Comparison of ENCODE assay signal across 1 cellular context in the genomic region with DNA sequence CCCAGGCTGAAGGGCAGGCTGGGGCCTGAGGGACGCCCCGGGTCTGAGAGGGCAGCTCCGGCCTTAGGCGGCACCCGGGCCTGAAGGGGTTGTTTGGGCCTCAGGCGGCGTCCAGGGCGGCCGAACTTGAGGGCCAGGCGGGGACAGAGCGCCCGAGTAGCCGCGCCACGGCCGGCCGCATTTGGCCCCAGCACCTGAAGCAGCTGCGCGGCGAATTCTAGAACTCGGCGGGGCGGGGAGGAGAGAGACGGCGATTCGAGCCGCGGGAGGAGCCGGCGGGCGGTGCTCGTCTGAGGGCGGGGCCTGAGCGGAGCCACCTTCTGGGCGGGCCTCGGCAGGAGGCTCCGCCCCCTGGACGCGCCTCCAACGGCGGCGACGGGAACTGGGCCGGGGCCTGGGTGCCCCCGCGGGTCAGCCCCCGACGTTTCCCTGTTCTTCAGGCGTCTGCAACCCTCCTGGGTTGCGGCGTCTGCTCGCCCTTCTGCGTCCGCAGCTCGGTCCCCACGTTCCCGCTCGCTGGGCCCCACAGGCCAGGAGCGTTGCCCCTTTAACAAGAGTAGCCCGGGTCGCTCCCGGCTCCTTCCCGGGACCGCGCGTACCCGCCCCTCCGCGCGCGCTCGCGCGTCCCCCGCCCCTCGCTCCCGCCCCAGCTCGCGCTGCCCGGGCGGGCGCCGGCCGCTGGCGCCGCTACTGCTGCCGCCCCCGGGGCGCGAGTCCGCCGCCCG.
A peak's percentile ranks its signal among the peaks of the same experiment; 100 is the strongest.
TF ChIP-seq lines count a peak whose summit lies in the region.

A gene with protein sequence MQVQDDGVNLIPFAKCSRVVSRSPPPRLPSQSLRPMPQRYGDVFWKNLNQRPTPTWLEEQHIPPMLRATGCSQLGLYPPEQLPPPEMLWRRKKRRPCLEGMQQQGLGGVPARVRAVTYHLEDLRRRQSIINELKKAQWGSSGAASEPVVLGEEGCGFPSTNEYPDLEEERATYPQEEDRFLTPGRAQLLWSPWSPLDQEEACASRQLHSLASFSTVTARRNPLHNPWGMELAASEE (minus strand): TSS at position 221 of the 725 bp plus-strand sequence. CDS start 3,085 bp downstream, outside the sequence.
A gene (plus strand): TSS at position 649 of the 725 bp plus-strand sequence. CDS start 2,297 bp downstream, outside the sequence.

TF ChIP-seq in HepG2, 621 proteins besides CTCF, POLR2A, EP300 and RAD21 (continued from another document and continues in another):
- TF ChIP-seq, protein P1, sequence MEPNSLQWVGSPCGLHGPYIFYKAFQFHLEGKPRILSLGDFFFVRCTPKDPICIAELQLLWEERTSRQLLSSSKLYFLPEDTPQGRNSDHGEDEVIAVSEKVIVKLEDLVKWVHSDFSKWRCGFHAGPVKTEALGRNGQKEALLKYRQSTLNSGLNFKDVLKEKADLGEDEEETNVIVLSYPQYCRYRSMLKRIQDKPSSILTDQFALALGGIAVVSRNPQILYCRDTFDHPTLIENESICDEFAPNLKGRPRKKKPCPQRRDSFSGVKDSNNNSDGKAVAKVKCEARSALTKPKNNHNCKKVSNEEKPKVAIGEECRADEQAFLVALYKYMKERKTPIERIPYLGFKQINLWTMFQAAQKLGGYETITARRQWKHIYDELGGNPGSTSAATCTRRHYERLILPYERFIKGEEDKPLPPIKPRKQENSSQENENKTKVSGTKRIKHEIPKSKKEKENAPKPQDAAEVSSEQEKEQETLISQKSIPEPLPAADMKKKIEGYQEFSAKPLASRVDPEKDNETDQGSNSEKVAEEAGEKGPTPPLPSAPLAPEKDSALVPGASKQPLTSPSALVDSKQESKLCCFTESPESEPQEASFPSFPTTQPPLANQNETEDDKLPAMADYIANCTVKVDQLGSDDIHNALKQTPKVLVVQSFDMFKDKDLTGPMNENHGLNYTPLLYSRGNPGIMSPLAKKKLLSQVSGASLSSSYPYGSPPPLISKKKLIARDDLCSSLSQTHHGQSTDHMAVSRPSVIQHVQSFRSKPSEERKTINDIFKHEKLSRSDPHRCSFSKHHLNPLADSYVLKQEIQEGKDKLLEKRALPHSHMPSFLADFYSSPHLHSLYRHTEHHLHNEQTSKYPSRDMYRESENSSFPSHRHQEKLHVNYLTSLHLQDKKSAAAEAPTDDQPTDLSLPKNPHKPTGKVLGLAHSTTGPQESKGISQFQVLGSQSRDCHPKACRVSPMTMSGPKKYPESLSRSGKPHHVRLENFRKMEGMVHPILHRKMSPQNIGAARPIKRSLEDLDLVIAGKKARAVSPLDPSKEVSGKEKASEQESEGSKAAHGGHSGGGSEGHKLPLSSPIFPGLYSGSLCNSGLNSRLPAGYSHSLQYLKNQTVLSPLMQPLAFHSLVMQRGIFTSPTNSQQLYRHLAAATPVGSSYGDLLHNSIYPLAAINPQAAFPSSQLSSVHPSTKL (CRISPR knock-in tag; IDR thresholded peaks at IDR 0.05), result peak; percentile 35
- TF ChIP-seq KLF13 (CRISPR knock-in tag; IDR thresholded peaks at IDR 0.05) (no peak), PITX1 (CRISPR knock-in tag; IDR thresholded peaks at IDR 0.05) (no peak), ZNF737 (CRISPR knock-in tag; IDR thresholded peaks at IDR 0.05; ENCODE audit: borderline replicate concordance) (no peak), ZFP36L2 (CRISPR knock-in tag; IDR thresholded peaks at IDR 0.05) (no peak), ZNF263 (CRISPR knock-in tag; IDR thresholded peaks at IDR 0.05) (peak; percentile 56), TMF1 (CRISPR knock-in tag; IDR thresholded peaks at IDR 0.05; ENCODE audit: low read depth) (peak; percentile 56; the same call in 1 of the 2 replicates), KDM5B (CRISPR knock-in tag; IDR thresholded peaks at IDR 0.05; ENCODE audit: borderline replicate concordance) (peak; percentile 75; the same call in 1 of the 2 replicates), SIX4 (CRISPR knock-in tag; IDR thresholded peaks at IDR 0.05) (no peak), ASH2L (IDR thresholded peaks at IDR 0.05; ENCODE audit: insufficient read length, low read depth, low read length) (no peak), ATF1 (CRISPR knock-in tag; IDR thresholded peaks at IDR 0.05) (no peak), HNF4G (IDR thresholded peaks at IDR 0.05; ENCODE audit: borderline replicate concordance, low read depth, low read length) (no peak), HNF4G (CRISPR knock-in tag; IDR thresholded peaks at IDR 0.05; ENCODE audit: borderline replicate concordance, low read depth) (0 out of 2 replicates have a peak, but pooled peaks have one; percentile 26), ZNF747 (CRISPR knock-in tag; IDR thresholded peaks at IDR 0.05; ENCODE audit: borderline replicate concordance) (no peak), ETV6 (CRISPR knock-in tag; conservative IDR thresholded peaks at IDR 0.05) (no peak), ZNF605 (CRISPR knock-in tag; IDR thresholded peaks at IDR 0.05) (peak; percentile 79; the same call in 1 of the 2 replicates), KLF16 (CRISPR knock-in tag; IDR thresholded peaks at IDR 0.05) (peak in 1 of 2 experiments; percentile 38; a peak in 1 of 4 replicates)
- TF ChIP-seq, protein P2, sequence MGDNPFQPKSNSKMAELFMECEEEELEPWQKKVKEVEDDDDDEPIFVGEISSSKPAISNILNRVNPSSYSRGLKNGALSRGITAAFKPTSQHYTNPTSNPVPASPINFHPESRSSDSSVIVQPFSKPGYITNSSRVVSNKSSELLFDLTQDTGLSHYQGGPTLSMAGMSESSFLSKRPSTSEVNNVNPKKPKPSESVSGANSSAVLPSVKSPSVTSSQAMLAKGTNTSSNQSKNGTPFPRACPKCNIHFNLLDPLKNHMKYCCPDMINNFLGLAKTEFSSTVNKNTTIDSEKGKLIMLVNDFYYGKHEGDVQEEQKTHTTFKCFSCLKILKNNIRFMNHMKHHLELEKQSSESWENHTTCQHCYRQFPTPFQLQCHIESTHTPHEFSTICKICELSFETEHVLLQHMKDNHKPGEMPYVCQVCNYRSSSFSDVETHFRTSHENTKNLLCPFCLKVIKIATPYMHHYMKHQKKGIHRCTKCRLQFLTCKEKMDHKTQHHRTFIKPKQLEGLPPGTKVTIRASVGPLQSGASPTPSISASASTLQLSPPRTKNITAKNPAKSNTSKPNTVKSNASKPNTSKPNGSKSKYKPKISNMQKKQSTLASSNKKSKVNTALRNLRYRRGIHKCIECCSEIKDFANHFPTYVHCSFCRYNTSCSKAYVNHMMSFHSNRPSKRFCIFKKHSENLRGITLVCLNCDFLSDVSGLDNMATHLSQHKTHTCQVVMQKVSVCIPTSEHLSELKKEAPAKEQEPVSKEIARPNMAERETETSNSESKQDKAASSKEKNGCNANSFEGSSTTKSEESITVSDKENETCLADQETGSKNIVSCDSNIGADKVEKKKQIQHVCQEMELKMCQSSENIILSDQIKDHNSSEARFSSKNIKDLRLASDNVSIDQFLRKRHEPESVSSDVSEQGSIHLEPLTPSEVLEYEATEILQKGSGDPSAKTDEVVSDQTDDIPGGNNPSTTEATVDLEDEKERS (CRISPR knock-in tag; IDR thresholded peaks at IDR 0.05), result no peak
- TF ChIP-seq, protein P3, sequence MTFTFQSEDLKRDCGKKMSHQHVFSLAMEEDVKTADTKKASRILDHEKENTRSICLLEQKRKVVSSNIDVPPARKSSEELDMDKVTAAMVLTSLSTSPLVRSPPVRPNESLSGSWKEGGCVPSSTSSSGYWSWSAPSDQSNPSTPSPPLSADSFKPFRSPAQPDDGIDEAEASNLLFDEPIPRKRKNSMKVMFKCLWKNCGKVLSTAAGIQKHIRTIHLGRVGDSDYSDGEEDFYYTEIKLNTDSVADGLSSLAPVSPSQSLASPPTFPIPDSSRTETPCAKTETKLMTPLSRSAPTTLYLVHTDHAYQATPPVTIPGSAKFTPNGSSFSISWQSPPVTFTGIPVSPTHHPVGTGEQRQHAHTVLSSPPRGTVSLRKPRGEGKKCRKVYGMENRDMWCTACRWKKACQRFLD (CRISPR knock-in tag; IDR thresholded peaks at IDR 0.05; ENCODE audit: borderline replicate concordance), result no peak
- TF ChIP-seq, protein P4, sequence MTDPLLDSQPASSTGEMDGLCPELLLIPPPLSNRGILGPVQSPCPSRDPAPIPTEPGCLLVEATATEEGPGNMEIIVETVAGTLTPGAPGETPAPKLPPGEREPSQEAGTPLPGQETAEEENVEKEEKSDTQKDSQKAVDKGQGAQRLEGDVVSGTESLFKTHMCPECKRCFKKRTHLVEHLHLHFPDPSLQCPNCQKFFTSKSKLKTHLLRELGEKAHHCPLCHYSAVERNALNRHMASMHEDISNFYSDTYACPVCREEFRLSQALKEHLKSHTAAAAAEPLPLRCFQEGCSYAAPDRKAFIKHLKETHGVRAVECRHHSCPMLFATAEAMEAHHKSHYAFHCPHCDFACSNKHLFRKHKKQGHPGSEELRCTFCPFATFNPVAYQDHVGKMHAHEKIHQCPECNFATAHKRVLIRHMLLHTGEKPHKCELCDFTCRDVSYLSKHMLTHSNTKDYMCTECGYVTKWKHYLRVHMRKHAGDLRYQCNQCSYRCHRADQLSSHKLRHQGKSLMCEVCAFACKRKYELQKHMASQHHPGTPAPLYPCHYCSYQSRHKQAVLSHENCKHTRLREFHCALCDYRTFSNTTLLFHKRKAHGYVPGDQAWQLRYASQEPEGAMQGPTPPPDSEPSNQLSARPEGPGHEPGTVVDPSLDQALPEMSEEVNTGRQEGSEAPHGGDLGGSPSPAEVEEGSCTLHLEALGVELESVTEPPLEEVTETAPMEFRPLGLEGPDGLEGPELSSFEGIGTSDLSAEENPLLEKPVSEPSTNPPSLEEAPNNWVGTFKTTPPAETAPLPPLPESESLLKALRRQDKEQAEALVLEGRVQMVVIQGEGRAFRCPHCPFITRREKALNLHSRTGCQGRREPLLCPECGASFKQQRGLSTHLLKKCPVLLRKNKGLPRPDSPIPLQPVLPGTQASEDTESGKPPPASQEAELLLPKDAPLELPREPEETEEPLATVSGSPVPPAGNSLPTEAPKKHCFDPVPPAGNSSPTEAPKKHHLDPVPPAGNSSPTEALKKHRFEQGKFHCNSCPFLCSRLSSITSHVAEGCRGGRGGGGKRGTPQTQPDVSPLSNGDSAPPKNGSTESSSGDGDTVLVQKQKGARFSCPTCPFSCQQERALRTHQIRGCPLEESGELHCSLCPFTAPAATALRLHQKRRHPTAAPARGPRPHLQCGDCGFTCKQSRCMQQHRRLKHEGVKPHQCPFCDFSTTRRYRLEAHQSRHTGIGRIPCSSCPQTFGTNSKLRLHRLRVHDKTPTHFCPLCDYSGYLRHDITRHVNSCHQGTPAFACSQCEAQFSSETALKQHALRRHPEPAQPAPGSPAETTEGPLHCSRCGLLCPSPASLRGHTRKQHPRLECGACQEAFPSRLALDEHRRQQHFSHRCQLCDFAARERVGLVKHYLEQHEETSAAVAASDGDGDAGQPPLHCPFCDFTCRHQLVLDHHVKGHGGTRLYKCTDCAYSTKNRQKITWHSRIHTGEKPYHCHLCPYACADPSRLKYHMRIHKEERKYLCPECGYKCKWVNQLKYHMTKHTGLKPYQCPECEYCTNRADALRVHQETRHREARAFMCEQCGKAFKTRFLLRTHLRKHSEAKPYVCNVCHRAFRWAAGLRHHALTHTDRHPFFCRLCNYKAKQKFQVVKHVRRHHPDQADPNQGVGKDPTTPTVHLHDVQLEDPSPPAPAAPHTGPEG (CRISPR knock-in tag; IDR thresholded peaks at IDR 0.05), result no peak
- TF ChIP-seq, protein P5, sequence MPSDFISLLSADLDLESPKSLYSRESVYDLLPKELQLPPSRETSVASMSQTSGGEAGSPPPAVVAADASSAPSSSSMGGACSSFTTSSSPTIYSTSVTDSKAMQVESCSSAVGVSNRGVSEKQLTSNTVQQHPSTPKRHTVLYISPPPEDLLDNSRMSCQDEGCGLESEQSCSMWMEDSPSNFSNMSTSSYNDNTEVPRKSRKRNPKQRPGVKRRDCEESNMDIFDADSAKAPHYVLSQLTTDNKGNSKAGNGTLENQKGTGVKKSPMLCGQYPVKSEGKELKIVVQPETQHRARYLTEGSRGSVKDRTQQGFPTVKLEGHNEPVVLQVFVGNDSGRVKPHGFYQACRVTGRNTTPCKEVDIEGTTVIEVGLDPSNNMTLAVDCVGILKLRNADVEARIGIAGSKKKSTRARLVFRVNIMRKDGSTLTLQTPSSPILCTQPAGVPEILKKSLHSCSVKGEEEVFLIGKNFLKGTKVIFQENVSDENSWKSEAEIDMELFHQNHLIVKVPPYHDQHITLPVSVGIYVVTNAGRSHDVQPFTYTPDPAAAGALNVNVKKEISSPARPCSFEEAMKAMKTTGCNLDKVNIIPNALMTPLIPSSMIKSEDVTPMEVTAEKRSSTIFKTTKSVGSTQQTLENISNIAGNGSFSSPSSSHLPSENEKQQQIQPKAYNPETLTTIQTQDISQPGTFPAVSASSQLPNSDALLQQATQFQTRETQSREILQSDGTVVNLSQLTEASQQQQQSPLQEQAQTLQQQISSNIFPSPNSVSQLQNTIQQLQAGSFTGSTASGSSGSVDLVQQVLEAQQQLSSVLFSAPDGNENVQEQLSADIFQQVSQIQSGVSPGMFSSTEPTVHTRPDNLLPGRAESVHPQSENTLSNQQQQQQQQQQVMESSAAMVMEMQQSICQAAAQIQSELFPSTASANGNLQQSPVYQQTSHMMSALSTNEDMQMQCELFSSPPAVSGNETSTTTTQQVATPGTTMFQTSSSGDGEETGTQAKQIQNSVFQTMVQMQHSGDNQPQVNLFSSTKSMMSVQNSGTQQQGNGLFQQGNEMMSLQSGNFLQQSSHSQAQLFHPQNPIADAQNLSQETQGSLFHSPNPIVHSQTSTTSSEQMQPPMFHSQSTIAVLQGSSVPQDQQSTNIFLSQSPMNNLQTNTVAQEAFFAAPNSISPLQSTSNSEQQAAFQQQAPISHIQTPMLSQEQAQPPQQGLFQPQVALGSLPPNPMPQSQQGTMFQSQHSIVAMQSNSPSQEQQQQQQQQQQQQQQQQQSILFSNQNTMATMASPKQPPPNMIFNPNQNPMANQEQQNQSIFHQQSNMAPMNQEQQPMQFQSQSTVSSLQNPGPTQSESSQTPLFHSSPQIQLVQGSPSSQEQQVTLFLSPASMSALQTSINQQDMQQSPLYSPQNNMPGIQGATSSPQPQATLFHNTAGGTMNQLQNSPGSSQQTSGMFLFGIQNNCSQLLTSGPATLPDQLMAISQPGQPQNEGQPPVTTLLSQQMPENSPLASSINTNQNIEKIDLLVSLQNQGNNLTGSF (CRISPR knock-in tag; IDR thresholded peaks at IDR 0.05), result 0 out of 2 replicates have a peak, but pooled peaks have one; percentile 12
- TF ChIP-seq, protein P6, sequence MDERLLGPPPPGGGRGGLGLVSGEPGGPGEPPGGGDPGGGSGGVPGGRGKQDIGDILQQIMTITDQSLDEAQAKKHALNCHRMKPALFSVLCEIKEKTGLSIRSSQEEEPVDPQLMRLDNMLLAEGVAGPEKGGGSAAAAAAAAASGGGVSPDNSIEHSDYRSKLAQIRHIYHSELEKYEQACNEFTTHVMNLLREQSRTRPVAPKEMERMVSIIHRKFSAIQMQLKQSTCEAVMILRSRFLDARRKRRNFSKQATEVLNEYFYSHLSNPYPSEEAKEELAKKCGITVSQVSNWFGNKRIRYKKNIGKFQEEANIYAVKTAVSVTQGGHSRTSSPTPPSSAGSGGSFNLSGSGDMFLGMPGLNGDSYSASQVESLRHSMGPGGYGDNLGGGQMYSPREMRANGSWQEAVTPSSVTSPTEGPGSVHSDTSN (CRISPR knock-in tag; IDR thresholded peaks at IDR 0.05), result no peak
- TF ChIP-seq, protein P7, sequence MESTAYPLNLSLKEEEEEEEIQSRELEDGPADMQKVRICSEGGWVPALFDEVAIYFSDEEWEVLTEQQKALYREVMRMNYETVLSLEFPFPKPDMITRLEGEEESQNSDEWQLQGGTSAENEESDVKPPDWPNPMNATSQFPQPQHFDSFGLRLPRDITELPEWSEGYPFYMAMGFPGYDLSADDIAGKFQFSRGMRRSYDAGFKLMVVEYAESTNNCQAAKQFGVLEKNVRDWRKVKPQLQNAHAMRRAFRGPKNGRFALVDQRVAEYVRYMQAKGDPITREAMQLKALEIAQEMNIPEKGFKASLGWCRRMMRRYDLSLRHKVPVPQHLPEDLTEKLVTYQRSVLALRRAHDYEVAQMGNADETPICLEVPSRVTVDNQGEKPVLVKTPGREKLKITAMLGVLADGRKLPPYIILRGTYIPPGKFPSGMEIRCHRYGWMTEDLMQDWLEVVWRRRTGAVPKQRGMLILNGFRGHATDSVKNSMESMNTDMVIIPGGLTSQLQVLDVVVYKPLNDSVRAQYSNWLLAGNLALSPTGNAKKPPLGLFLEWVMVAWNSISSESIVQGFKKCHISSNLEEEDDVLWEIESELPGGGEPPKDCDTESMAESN (CRISPR knock-in tag; conservative IDR thresholded peaks at IDR 0.05), result no peak
